Comparison of ENCODE assay signal across 26 cellular contexts in genomic region chr18:27749189-27749588, GRCh38.
"Had no signal": no experiment of that assay in that cellular context is flagged by ENCODE, and none has a peak within 500 bp of the region (broad histone marks: within the 10 kb centered on the region; RNA-seq: fewer than 3 reads in every experiment).

No MANE protein-coding gene starts in this region.

- H3K27ac ChIP-seq: hepatocyte, left lung, lower lobe of right lung, pancreas, thoracic aorta, uterus had no signal

- H3K79me2 ChIP-seq: hepatocyte had no signal

- H3K9me3 ChIP-seq: left lung, lower lobe of right lung, pancreas, thoracic aorta, uterus had no signal

- H3K4me2 ChIP-seq: hepatocyte had no signal

- H3K4me1 Mint-ChIP-seq: activated B cell treated with CpG ODN at 0.5 μM for 24 hours; activated CD4-positive, alpha-beta T cell treated with anti-CD3 and anti-CD28 coated beads for 36 hours; activated CD8-positive, alpha-beta memory T cell treated with anti-CD3 and anti-CD28 coated beads, Interleukin-2, amount 10 ng/mL, durations not matched to agents 7 days and 5 days; central memory CD8-positive, alpha-beta T cell; immature natural killer cell; T-helper 17 cell had no signal

- H2AFZ ChIP-seq: hepatocyte had no signal

- H3K36me3 Mint-ChIP-seq: activated CD8-positive, alpha-beta memory T cell treated with anti-CD3 and anti-CD28 coated beads, Interleukin-2, amount 10 ng/mL, durations not matched to agents 7 days and 5 days; activated naive CD8-positive, alpha-beta T cell; immature natural killer cell; natural killer cell treated with Interleukin-12 subunit alpha and Interleukin-12 subunit beta and Interleukin-15 and Interleukin-18, amount 100 ng/mL, for 72 hours; type B pancreatic cell had no signal

- H3K27me3 Mint-ChIP-seq: activated B cell treated with CpG ODN at 0.5 μM for 24 hours; activated CD4-positive, alpha-beta T cell treated with anti-CD3 and anti-CD28 coated beads for 36 hours; activated CD8-positive, alpha-beta memory T cell treated with anti-CD3 and anti-CD28 coated beads, Interleukin-2, amount 10 ng/mL, durations not matched to agents 7 days and 5 days; activated naive CD8-positive, alpha-beta T cell; central memory CD8-positive, alpha-beta T cell; natural killer cell treated with Interleukin-12 subunit alpha and Interleukin-12 subunit beta and Interleukin-15 and Interleukin-18, amount 100 ng/mL, for 72 hours; T-helper 17 cell; type B pancreatic cell had no signal

- H3K4me1 ChIP-seq: left lung, lower lobe of right lung, pancreas, uterus had no signal

- H3K4me3 Mint-ChIP-seq: activated B cell treated with CpG ODN at 0.5 μM for 24 hours; activated CD4-positive, alpha-beta T cell treated with anti-CD3 and anti-CD28 coated beads for 36 hours; activated CD8-positive, alpha-beta memory T cell treated with anti-CD3 and anti-CD28 coated beads, Interleukin-2, amount 10 ng/mL, durations not matched to agents 7 days and 5 days; activated CD8-positive, alpha-beta T cell treated with anti-CD3 and anti-CD28 coated beads, Interleukin-2, amount 10 ng/mL, durations not matched to agents 7 days and 5 days; activated naive CD8-positive, alpha-beta T cell; central memory CD8-positive, alpha-beta T cell; immature natural killer cell; natural killer cell treated with Interleukin-12 subunit alpha and Interleukin-12 subunit beta and Interleukin-15 and Interleukin-18, amount 100 ng/mL, for 72 hours; T-helper 17 cell; type B pancreatic cell had no signal

- DNase-seq: activated B cell treated with CpG ODN at 0.5 μM for 24 hours; activated CD4-positive, alpha-beta T cell treated with anti-CD3 and anti-CD28 coated beads for 36 hours; activated CD8-positive, alpha-beta memory T cell treated with anti-CD3 and anti-CD28 coated beads, Interleukin-2, amount 10 ng/mL, durations not matched to agents 7 days and 5 days; activated CD8-positive, alpha-beta T cell treated with anti-CD3 and anti-CD28 coated beads, Interleukin-2, amount 10 ng/mL, durations not matched to agents 7 days and 5 days; activated naive CD4-positive, alpha-beta T cell; activated T-cell treated with anti-CD3 and anti-CD28 coated beads, Interleukin-2, amount 50 U/mL, for 48 hours; anterior cingulate cortex; effector CD8-positive, alpha-beta T cell; immature natural killer cell; kidney; left lung; lower lobe of right lung; mesenchymal stem cell; pancreas; right cardiac atrium; stimulated activated CD4-positive, alpha-beta T cell treated with anti-CD3 and anti-CD28 coated beads, Interleukin-2, amount 100 ng/mL, for 48 hours; stimulated activated naive CD8-positive, alpha-beta T cell treated with anti-CD3 and anti-CD28 coated beads, Interleukin-15, Interleukin-2, amounts not matched to agents 100 U/mL and 50 U/mL, for 24 hours; T-helper 17 cell; uterus had no signal

- H3K36me3 ChIP-seq: left lung, lower lobe of right lung, pancreas, thoracic aorta, uterus had no signal

- H3K27me3 ChIP-seq: hepatocyte, left lung, uterus had no signal

- H3K27ac Mint-ChIP-seq: activated B cell treated with CpG ODN at 0.5 μM for 24 hours; activated CD4-positive, alpha-beta T cell treated with anti-CD3 and anti-CD28 coated beads for 36 hours; activated CD8-positive, alpha-beta memory T cell treated with anti-CD3 and anti-CD28 coated beads, Interleukin-2, amount 10 ng/mL, durations not matched to agents 7 days and 5 days; activated CD8-positive, alpha-beta T cell treated with anti-CD3 and anti-CD28 coated beads, Interleukin-2, amount 10 ng/mL, durations not matched to agents 7 days and 5 days; activated naive CD8-positive, alpha-beta T cell; activated T-helper 2 cell treated with anti-CD3 and anti-CD28 coated beads, Interferon-gamma antibody, Interleukin-2, Interleukin-4, amounts not matched to agents 10 μg/mL and 5 μg/mL and 100 μg/mL, durations not matched to agents 14 hours and 24 hours and 36 hours; immature natural killer cell; natural killer cell treated with Interleukin-12 subunit alpha and Interleukin-12 subunit beta and Interleukin-15 and Interleukin-18, amount 100 ng/mL, for 72 hours; T-helper 17 cell; type B pancreatic cell had no signal

- H3K9me3 Mint-ChIP-seq: type B pancreatic cell had no signal

- H3K4me3 ChIP-seq: hepatocyte, left lung, lower lobe of right lung, pancreas, thoracic aorta, uterus had no signal
